Comparison of ENCODE assay signal across 9 cellular contexts in genomic region chr2:46010925-46011490, GRCh38.
DNase-seq lines count a peak whose midpoint lies in the region; ATAC-seq and TF ChIP-seq lines count a peak whose summit lies in the region.
"Had no signal": no experiment of that assay in that cellular context is flagged by ENCODE, and none has a peak within 500 bp of the region (broad histone marks: within the 10 kb centered on the region; RNA-seq: fewer than 3 reads in every experiment).

No MANE protein-coding gene starts in this region.

- no peak for TF ChIP-seq POLR2A in HCT116 (IDR thresholded peaks at IDR 0.05; ENCODE audit: borderline replicate concordance, extremely low read depth, insufficient read depth, insufficient read length)

- intact Hi-C loops in CD8-positive, alpha-beta T cell (cut with DNase I, micrococcal nuclease) = loop anchor here (1.0 to 5.0 kb wide), 5 partner anchors 286 to 641 kb away; partner anchors contain the start of gene EPAS1 (in 1 of the 2)
- intact Hi-C loops in HCT116 (cut with micrococcal nuclease) = loop anchor here (1.0 to 2.0 kb wide), 4 partner anchors 287 to 878 kb away; no protein-coding TSS in a partner anchor
- intact Hi-C loops in PC-9 (cut with micrococcal nuclease; ENCODE audit: unreplicated experiment) = loop anchor here (1.0 to 5.0 kb wide), 6 partner anchors 51 to 878 kb away; no protein-coding TSS in a partner anchor

- H3F3A ChIP-seq in PC-9 (ENCODE audit: insufficient read depth, low read depth) = peaks cover 9% of the 10 kb centered on the region; the same call in 1 of the 2 replicates

- H3K36me3 Mint-ChIP-seq in CD8-positive, alpha-beta T cell = peaks cover 53% of the 10 kb centered on the region

- RAD21 ChIA-PET in HCT116 (lab: Charles Lee; ENCODE audit: low non-redundant PET in 1 of 2, low total read pairs in 2 of 2, uncharacterized antibody in 2 of 2, unreplicated experiment in 2 of 2) = no interaction called here

- H3K4me3 ChIP-seq in CD8-positive, alpha-beta T cell (ENCODE audit: low read depth, low read length) = no peak overlapping the region
- H3K4me3 ChIP-seq in HCT116 (replicated peaks in 1 of 2; ENCODE audit: low read depth in 1 of 2, low read length in 2 of 2) (no peak overlapping the region), PC-9 (no peak overlapping the region), endocrine pancreas (ENCODE audit: control insufficient read depth, insufficient read depth, low read length) (no peak overlapping the region)

- no peaks in the 10 kb centered on the region for H3K4me1 Mint-ChIP-seq in CD8-positive, alpha-beta T cell (ENCODE audit: low read depth)

- H3K9me2 ChIP-seq in HCT116 (ENCODE audit: insufficient read depth) = no peaks in the 10 kb centered on the region
- H3K9me2 ChIP-seq in PC-9 (ENCODE audit: insufficient read depth) = no peaks in the 10 kb centered on the region

- no peaks in the 10 kb centered on the region for H3K9me3 ChIP-seq in CD8-positive, alpha-beta T cell (ENCODE audit: low read length)
- H3K9me3 ChIP-seq in HCT116 (ENCODE audit: control insufficient read depth in 1 of 2, insufficient read depth in 1 of 2, low read depth in 1 of 2, low read length in 2 of 2) = no peaks in the 10 kb centered on the region
- no peaks in the 10 kb centered on the region for H3K9me3 ChIP-seq in PC-9 (ENCODE audit: insufficient read depth, low read depth)
- H3K9me3 ChIP-seq in endocrine pancreas (ENCODE audit: control insufficient read depth, low read length) = no peaks in the 10 kb centered on the region

- DNase-seq in CD8-positive, alpha-beta T cell = no peak
- DNase-seq in HCT116 (ENCODE audit: low read depth, low spot score) (peak; percentile 19), PC-9 (peak in 1 of 2 experiments; percentile 62), midbrain (lab: John Stamatoyannopoulos, UW) (peak; percentile 38), NCI-H1048 (lab: John Stamatoyannopoulos, UW) (no peak)
- no peak for DNase-seq in activated CD4-positive, CD25-positive, alpha-beta regulatory T cell treated with anti-CD3 and anti-CD28 coated beads, Interleukin-2, amount 50 U/mL, for 72 hours
- DNase-seq: left cardiac atrium had no signal

- no peak overlapping the region for H3K4me3 Mint-ChIP-seq in CD8-positive, alpha-beta T cell

- POLR2A ChIA-PET in CD8-positive, alpha-beta T cell (lab: Charles Lee) = no interaction called here
- POLR2A ChIA-PET in HCT116 (lab: Charles Lee) (no interaction called here), PC-9 (lab: Charles Lee; ENCODE audit: unreplicated experiment) (no interaction called here)

- H3K27me3 ChIP-seq in CD8-positive, alpha-beta T cell (ENCODE audit: insufficient read depth, low read length) = no peaks in the 10 kb centered on the region
- H3K27me3 ChIP-seq in HCT116 (ENCODE audit: insufficient read depth, low read length) (no peaks in the 10 kb centered on the region), PC-9 (ENCODE audit: insufficient read depth, low read depth) (no peaks in the 10 kb centered on the region), endocrine pancreas (ENCODE audit: control insufficient read depth, insufficient read depth, low read length) (no peaks in the 10 kb centered on the region)

- peak; percentile 84 for TF ChIP-seq RAD21 in HCT116 (IDR thresholded peaks at IDR 0.05; ENCODE audit: low read depth)

- peaks cover 2% of the 10 kb centered on the region for H3K36me3 ChIP-seq in CD8-positive, alpha-beta T cell (ENCODE audit: insufficient read depth, low read length)
- H3K36me3 ChIP-seq in HCT116 (ENCODE audit: control insufficient read depth in 1 of 2, insufficient read depth in 2 of 2, low read length in 2 of 2) (no peaks in the 10 kb centered on the region), PC-9 (ENCODE audit: low read depth) (peaks cover 5% of the 10 kb centered on the region; the same call in 1 of the 2 replicates), endocrine pancreas (ENCODE audit: control insufficient read depth, insufficient read depth, low read length) (no peaks in the 10 kb centered on the region)

- H3K27ac ChIP-seq in CD8-positive, alpha-beta T cell (ENCODE audit: low read depth, low read length) = no peak overlapping the region
- H3K27ac ChIP-seq in HCT116 (ENCODE audit: low read depth, low read length) = no peak overlapping the region
- H3K27ac ChIP-seq in PC-9 = no peak overlapping the region

- H3K79me2 ChIP-seq in HCT116 (ENCODE audit: insufficient read depth, low read length) = no peaks in the 10 kb centered on the region
- H3K79me2 ChIP-seq in PC-9 (ENCODE audit: low read depth) = no peaks in the 10 kb centered on the region

- H3K4me2 ChIP-seq in HCT116 (ENCODE audit: low read length) = no peak overlapping the region
- H3K4me2 ChIP-seq in PC-9 = no peak overlapping the region

- no peaks in the 10 kb centered on the region for H3K27me3 Mint-ChIP-seq in CD8-positive, alpha-beta T cell (ENCODE audit: low read depth)

- ATAC-seq in CD8-positive, alpha-beta T cell = no peak
- ATAC-seq in HCT116 (peak; percentile 76), HG03442 (IDR thresholded peaks at IDR 0.05; ENCODE audit: unreplicated experiment) (no peak)

- CTCF ChIA-PET in CD8-positive, alpha-beta T cell (lab: Charles Lee) = interaction anchor here (0.7 to 2.3 kb wide), 10 partner anchors 9 to 530 kb away, joined by 3 to 12 read pairs (median 4); no protein-coding TSS in a partner anchor
- CTCF ChIA-PET in HCT116 (lab: Charles Lee) = interaction anchor here (1.1 to 1.6 kb wide), 4 partner anchors 18 to 446 kb away, joined by 3 to 6 read pairs (median 3); no protein-coding TSS in a partner anchor
- CTCF ChIA-PET in PC-9 (lab: Charles Lee) = interaction anchor here (0.5 to 1.0 kb wide), 6 partner anchors 52 to 974 kb away, joined by 3 to 12 read pairs (median 4); no protein-coding TSS in a partner anchor

- TF ChIP-seq CTCF in CD8-positive, alpha-beta T cell (IDR thresholded peaks at IDR 0.05) = peak; percentile 42
- TF ChIP-seq CTCF in HCT116 (IDR thresholded peaks at IDR 0.05 in 2 of 3, conservative IDR thresholded peaks at IDR 0.05 in 1 of 3; ENCODE audit: borderline replicate concordance in 1 of 3, insufficient read depth in 1 of 3, low read depth in 2 of 3, low read length in 2 of 3) (peak; percentile 56 to 82 (median 72)), PC-9 (conservative IDR thresholded peaks at IDR 0.05) (peak; percentile 95)

- H3K4me1 ChIP-seq in CD8-positive, alpha-beta T cell (ENCODE audit: insufficient read depth, low read length) = no peaks in the 10 kb centered on the region
- H3K4me1 ChIP-seq in HCT116 (ENCODE audit: control insufficient read depth in 1 of 2, insufficient read depth in 2 of 2, low read length in 2 of 2) (peaks cover 0 to 8% of the 10 kb centered on the region in 2 experiments; a peak in 1 of 4 replicates), PC-9 (replicated peaks; ENCODE audit: insufficient read depth) (peaks cover 18% of the 10 kb centered on the region), endocrine pancreas (ENCODE audit: control insufficient read depth, insufficient read depth, low read length) (peaks cover 5% of the 10 kb centered on the region)

- H3K9me3 Mint-ChIP-seq in CD8-positive, alpha-beta T cell = no peaks in the 10 kb centered on the region

- H4K20me1 ChIP-seq in HCT116 (ENCODE audit: insufficient read depth) (no peaks in the 10 kb centered on the region), PC-9 (ENCODE audit: insufficient read depth) (no peaks in the 10 kb centered on the region)

- H3K9ac ChIP-seq in HCT116 (ENCODE audit: low read length) (no peak overlapping the region), endocrine pancreas (ENCODE audit: control insufficient read depth, insufficient read depth, low read length) (peak overlapping the region; percentile 33)

- H3K27ac Mint-ChIP-seq in CD8-positive, alpha-beta T cell = no peak overlapping the region

- H2AFZ ChIP-seq in HCT116 (ENCODE audit: low read depth, low read length, poor library complexity, severe bottlenecking) (no peak overlapping the region), PC-9 (no peak overlapping the region)

- BruUV-seq in HCT116 (replicated peaks; lab: Mats Ljungman, UMichigan) = no TSS peak
- BruUV-seq in PC-9 (replicated peaks; lab: Mats Ljungman, UMichigan) = no TSS peak

TF ChIP-seq in HCT116, 20 proteins besides CTCF, POLR2A, EP300 and RAD21:
- TF ChIP-seq EGR1 (IDR thresholded peaks at IDR 0.05; ENCODE audit: low read depth) (no peak), MAX (IDR thresholded peaks at IDR 0.05) (0 out of 2 replicates have a peak, but pooled peaks have one; percentile 18), EZH2phosphoT487 (IDR thresholded peaks at IDR 0.05; ENCODE audit: borderline replicate concordance) (no peak), YY1 (IDR thresholded peaks at IDR 0.05; ENCODE audit: extremely low read depth, insufficient replicate concordance, low read depth, low read length) (no peak)

Comparison
In these comparisons a context has a peak if more than half of its experiments do, and no peak if none do; other contexts are left out.
1. DNase-seq: peak in HCT116 (single experiment) and midbrain (single experiment); none in CD8-positive, alpha-beta T cell (0 of 7), activated CD4-positive, CD25-positive, alpha-beta regulatory T cell treated with anti-CD3 and anti-CD28 coated beads, Interleukin-2, amount 50 U/mL, for 72 hours (single experiment) and NCI-H1048 (single experiment).
2. CTCF ChIP-seq: peak in every context shown above with its lines; median percentile 95 in PC-9; 72 in HCT116; 42 in CD8-positive, alpha-beta T cell.